Comparison of ENCODE assay signal across 1 cellular context in genomic region chr5:154754460-154755360, GRCh38.
TF ChIP-seq lines count a peak whose summit lies in the region.

No MANE protein-coding gene starts in this region.

TF ChIP-seq in GM23338, 12 proteins besides CTCF, POLR2A, EP300 and RAD21 (continued from another document):
- TF ChIP-seq, protein P1, sequence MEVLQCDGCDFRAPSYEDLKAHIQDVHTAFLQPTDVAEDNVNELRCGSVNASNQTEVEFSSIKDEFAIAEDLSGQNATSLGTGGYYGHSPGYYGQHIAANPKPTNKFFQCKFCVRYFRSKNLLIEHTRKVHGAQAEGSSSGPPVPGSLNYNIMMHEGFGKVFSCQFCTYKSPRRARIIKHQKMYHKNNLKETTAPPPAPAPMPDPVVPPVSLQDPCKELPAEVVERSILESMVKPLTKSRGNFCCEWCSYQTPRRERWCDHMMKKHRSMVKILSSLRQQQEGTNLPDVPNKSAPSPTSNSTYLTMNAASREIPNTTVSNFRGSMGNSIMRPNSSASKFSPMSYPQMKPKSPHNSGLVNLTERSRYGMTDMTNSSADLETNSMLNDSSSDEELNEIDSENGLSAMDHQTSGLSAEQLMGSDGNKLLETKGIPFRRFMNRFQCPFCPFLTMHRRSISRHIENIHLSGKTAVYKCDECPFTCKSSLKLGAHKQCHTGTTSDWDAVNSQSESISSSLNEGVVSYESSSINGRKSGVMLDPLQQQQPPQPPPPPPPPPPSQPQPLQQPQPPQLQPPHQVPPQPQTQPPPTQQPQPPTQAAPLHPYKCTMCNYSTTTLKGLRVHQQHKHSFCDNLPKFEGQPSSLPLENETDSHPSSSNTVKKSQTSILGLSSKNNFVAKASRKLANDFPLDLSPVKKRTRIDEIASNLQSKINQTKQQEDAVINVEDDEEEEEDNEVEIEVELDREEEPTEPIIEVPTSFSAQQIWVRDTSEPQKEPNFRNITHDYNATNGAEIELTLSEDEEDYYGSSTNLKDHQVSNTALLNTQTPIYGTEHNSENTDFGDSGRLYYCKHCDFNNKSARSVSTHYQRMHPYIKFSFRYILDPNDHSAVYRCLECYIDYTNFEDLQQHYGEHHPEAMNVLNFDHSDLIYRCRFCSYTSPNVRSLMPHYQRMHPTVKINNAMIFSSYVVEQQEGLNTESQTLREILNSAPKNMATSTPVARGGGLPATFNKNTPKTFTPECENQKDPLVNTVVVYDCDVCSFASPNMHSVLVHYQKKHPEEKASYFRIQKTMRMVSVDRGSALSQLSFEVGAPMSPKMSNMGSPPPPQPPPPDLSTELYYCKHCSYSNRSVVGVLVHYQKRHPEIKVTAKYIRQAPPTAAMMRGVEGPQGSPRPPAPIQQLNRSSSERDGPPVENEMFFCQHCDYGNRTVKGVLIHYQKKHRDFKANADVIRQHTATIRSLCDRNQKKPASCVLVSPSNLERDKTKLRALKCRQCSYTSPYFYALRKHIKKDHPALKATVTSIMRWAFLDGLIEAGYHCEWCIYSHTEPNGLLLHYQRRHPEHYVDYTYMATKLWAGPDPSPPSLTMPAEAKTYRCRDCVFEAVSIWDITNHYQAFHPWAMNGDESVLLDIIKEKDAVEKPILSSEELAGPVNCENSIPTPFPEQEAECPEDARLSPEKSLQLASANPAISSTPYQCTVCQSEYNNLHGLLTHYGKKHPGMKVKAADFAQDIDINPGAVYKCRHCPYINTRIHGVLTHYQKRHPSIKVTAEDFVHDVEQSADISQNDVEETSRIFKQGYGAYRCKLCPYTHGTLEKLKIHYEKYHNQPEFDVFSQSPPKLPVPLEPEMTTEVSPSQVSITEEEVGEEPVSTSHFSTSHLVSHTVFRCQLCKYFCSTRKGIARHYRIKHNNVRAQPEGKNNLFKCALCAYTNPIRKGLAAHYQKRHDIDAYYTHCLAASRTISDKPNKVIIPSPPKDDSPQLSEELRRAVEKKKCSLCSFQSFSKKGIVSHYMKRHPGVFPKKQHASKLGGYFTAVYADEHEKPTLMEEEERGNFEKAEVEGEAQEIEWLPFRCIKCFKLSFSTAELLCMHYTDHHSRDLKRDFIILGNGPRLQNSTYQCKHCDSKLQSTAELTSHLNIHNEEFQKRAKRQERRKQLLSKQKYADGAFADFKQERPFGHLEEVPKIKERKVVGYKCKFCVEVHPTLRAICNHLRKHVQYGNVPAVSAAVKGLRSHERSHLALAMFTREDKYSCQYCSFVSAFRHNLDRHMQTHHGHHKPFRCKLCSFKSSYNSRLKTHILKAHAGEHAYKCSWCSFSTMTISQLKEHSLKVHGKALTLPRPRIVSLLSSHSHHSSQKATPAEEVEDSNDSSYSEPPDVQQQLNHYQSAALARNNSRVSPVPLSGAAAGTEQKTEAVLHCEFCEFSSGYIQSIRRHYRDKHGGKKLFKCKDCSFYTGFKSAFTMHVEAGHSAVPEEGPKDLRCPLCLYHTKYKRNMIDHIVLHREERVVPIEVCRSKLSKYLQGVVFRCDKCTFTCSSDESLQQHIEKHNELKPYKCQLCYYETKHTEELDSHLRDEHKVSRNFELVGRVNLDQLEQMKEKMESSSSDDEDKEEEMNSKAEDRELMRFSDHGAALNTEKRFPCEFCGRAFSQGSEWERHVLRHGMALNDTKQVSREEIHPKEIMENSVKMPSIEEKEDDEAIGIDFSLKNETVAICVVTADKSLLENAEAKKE (CRISPR knock-in tag; IDR thresholded peaks at IDR 0.05) = no peak
- TF ChIP-seq ZNF114 (CRISPR knock-in tag; IDR thresholded peaks at IDR 0.05) (no peak), CREB1 (CRISPR knock-in tag; IDR thresholded peaks at IDR 0.05; ENCODE audit: low read depth) (peak; percentile 75; the same call in 1 of the 2 replicates)
- TF ChIP-seq, protein P2, sequence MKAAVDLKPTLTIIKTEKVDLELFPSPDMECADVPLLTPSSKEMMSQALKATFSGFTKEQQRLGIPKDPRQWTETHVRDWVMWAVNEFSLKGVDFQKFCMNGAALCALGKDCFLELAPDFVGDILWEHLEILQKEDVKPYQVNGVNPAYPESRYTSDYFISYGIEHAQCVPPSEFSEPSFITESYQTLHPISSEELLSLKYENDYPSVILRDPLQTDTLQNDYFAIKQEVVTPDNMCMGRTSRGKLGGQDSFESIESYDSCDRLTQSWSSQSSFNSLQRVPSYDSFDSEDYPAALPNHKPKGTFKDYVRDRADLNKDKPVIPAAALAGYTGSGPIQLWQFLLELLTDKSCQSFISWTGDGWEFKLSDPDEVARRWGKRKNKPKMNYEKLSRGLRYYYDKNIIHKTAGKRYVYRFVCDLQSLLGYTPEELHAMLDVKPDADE (IDR thresholded peaks at IDR 0.05) = no peak
